ENCODE assay signal across 8 cellular contexts in genomic region chr16:67447508-67448076, GRCh38. TPM values are rescaled to one million over a fixed set of nuclear protein-coding genes. Genes with fewer than 3 reads are reported as not detected.
DNase-seq lines count a peak whose midpoint lies in the region; ATAC-seq and TF ChIP-seq lines count a peak whose summit lies in the region.

No MANE protein-coding gene starts in this region.

- peak; percentile 86 for TF ChIP-seq CTCF in GM12872 (IDR thresholded peaks at IDR 0.05; ENCODE audit: insufficient read depth, low read depth, low read length)
- peak; percentile 88 for TF ChIP-seq CTCF in MM.1S (IDR thresholded peaks at IDR 0.05; ENCODE audit: low read length)
- peak; percentile 65 for TF ChIP-seq CTCF in epithelial cell of proximal tubule (conservative IDR thresholded peaks at IDR 0.05; ENCODE audit: low read depth, low read length)
- TF ChIP-seq CTCF in psoas muscle (IDR thresholded peaks at IDR 0.05) = peak; percentile 32

- no peak overlapping the region for H3K27ac Mint-ChIP-seq in activated CD4-positive, alpha-beta memory T cell treated with anti-CD3 and anti-CD28 coated beads for 36 hours

- no peak overlapping the region for H3K4me3 Mint-ChIP-seq in activated CD4-positive, alpha-beta memory T cell treated with anti-CD3 and anti-CD28 coated beads for 36 hours

- ATAC-seq in psoas muscle (no peak), GM18868 (IDR thresholded peaks at IDR 0.05; ENCODE audit: unreplicated experiment) (no peak), HG02642 (IDR thresholded peaks at IDR 0.05; ENCODE audit: poor library complexity, unreplicated experiment) (no peak), GM19397 (IDR thresholded peaks at IDR 0.05; ENCODE audit: unreplicated experiment) (no peak)

- POLR2A ChIA-PET in activated CD4-positive, alpha-beta memory T cell treated with anti-CD3 and anti-CD28 coated beads for 36 hours (lab: Charles Lee) = no interaction called here

- H3K9me3 ChIP-seq in MM.1S (replicated peaks; ENCODE audit: insufficient read depth, low read length) (no peaks in the 10 kb centered on the region), psoas muscle (no peaks in the 10 kb centered on the region)

- H4K20me1 ChIP-seq in MM.1S (ENCODE audit: insufficient read depth, low read length) = 0 out of 2 replicates have a peak, but pooled peaks cover 2% of the 10 kb centered on the region

- no peak overlapping the region for H2AFZ ChIP-seq in MM.1S (ENCODE audit: low read length)

- H3K36me3 ChIP-seq in MM.1S (replicated peaks; ENCODE audit: insufficient read depth, low read length) (no peaks in the 10 kb centered on the region), psoas muscle (ENCODE audit: insufficient read depth in 1 of 2, low read depth in 1 of 2) (peaks cover 0 to 1% of the 10 kb centered on the region in 2 donors)

- CTCF ChIA-PET in activated CD4-positive, alpha-beta memory T cell treated with anti-CD3 and anti-CD28 coated beads for 36 hours (lab: Charles Lee) = interaction anchor here (0.5 to 6.2 kb wide), 24 partner anchors 8 to 493 kb away, joined by 3 to 51 read pairs (median 3); partner anchors contain the start of genes ATP6V0D1, CES3 and HSD11B2

- H3K27me3 ChIP-seq in MM.1S (replicated peaks; ENCODE audit: insufficient read depth, low read length) (no peaks in the 10 kb centered on the region), psoas muscle (ENCODE audit: insufficient read depth in 3 of 3, low read length in 2 of 3) (no peaks in the 10 kb centered on the region)

- no peaks in the 10 kb centered on the region for H3K9me2 ChIP-seq in MM.1S (replicated peaks; ENCODE audit: insufficient read depth, low read length)

- H3K9ac ChIP-seq in MM.1S (ENCODE audit: low read length) = no peak overlapping the region

- H3K27me3 Mint-ChIP-seq in activated CD4-positive, alpha-beta memory T cell treated with anti-CD3 and anti-CD28 coated beads for 36 hours = no peaks in the 10 kb centered on the region

- no peaks in the 10 kb centered on the region for H3F3A ChIP-seq in MM.1S (ENCODE audit: insufficient read depth, low read length)

- intact Hi-C loops in activated CD4-positive, alpha-beta memory T cell treated with anti-CD3 and anti-CD28 coated beads for 36 hours (cut with micrococcal nuclease) = no loop called here
- intact Hi-C loops in psoas muscle (cut with DNase I) = no loop called here

- H3K4me1 ChIP-seq in MM.1S (ENCODE audit: low read length) (no peaks in the 10 kb centered on the region), psoas muscle (peaks cover 99% of the 10 kb centered on the region)

- H3K79me2 ChIP-seq in MM.1S (ENCODE audit: low read length) = peaks cover 23% of the 10 kb centered on the region

- H3K4me3 ChIP-seq in MM.1S (ENCODE audit: low read length) = no peak overlapping the region
- no peak overlapping the region for H3K4me3 ChIP-seq in epithelial cell of proximal tubule (ENCODE audit: low read depth, low read length)
- no peak overlapping the region for H3K4me3 ChIP-seq in psoas muscle

- no peaks in the 10 kb centered on the region for H3K4me1 Mint-ChIP-seq in activated CD4-positive, alpha-beta memory T cell treated with anti-CD3 and anti-CD28 coated beads for 36 hours (ENCODE audit: low read depth)

- 29 to 41% (median 34%) methylated on average over 6 of the region's 6 CpGs for WGBS in psoas muscle, 3 donors

- no peak overlapping the region for H3K4me2 ChIP-seq in MM.1S (ENCODE audit: low read depth, low read length)

- DNase-seq in MM.1S = peak; percentile 75
- peak; percentile 87 for DNase-seq in activated CD4-positive, alpha-beta memory T cell treated with anti-CD3 and anti-CD28 coated beads for 36 hours
- no peak for DNase-seq in epithelial cell of proximal tubule (ENCODE audit: low read depth)
- peak in 1 of 2 donors; percentile 45 for DNase-seq in psoas muscle

- H3K9me3 Mint-ChIP-seq in activated CD4-positive, alpha-beta memory T cell treated with anti-CD3 and anti-CD28 coated beads for 36 hours = no peaks in the 10 kb centered on the region

- H3K27ac ChIP-seq in MM.1S (ENCODE audit: low read length) (no peak overlapping the region), psoas muscle (peak overlapping the region; percentile 30)

- H3K36me3 Mint-ChIP-seq in activated CD4-positive, alpha-beta memory T cell treated with anti-CD3 and anti-CD28 coated beads for 36 hours = peaks cover 2% of the 10 kb centered on the region

RNA-seq across cellular contexts. Expression of gene HSD11B2, which starts 16.7 kb away (rescaled TPM):
- 1 to 10 TPM in 1 of 2 experiments, under 1 TPM in 1; 0.71 to 1.3 TPM for total RNA-seq in activated CD4-positive, alpha-beta memory T cell treated with anti-CD3 and anti-CD28 coated beads for 36 hours
- total RNA-seq in epithelial cell of proximal tubule (1.2 and 2.2 TPM in 2 replicates), psoas muscle (under 1 TPM; 0.16 to 0.71 (median 0.39) TPM)
- polyA plus RNA-seq in psoas muscle = under 1 TPM; 0.11 to 0.35 (median 0.17) TPM

RNA-seq across cellular contexts. Expression of gene ZDHHC1, which starts 31.3 kb away (rescaled TPM):
- total RNA-seq in activated CD4-positive, alpha-beta memory T cell treated with anti-CD3 and anti-CD28 coated beads for 36 hours = under 1 TPM; 0.57 to 0.68 TPM
- total RNA-seq in epithelial cell of proximal tubule (1.8 and 7.3 TPM in 2 replicates), psoas muscle (10 to 100 TPM in 1 of 4 donors, 1 to 10 TPM in 3; 5.8 to 11.0 (median 6.9) TPM)
- polyA plus RNA-seq in psoas muscle = 1 to 10 TPM; 1.7 to 5.0 (median 2.9) TPM

RNA-seq across cellular contexts. Expression of gene ATP6V0D1, which starts 33.4 kb away (rescaled TPM):
- total RNA-seq in activated CD4-positive, alpha-beta memory T cell treated with anti-CD3 and anti-CD28 coated beads for 36 hours = 10 to 100 TPM; 25.0 to 26.3 TPM
- 97.9 and 120 TPM in 2 replicates for total RNA-seq in epithelial cell of proximal tubule
- 100 to 1,000 TPM in 1 of 4 donors, 10 to 100 TPM in 3; 81.2 to 104 (median 87.3) TPM for total RNA-seq in psoas muscle
- polyA plus RNA-seq in psoas muscle = 10 to 100 TPM; 60.2 to 92.4 (median 62.8) TPM

RNA-seq across cellular contexts. Expression of gene AGRP, which starts 35.8 kb away (rescaled TPM):
- not detected for total RNA-seq in activated CD4-positive, alpha-beta memory T cell treated with anti-CD3 and anti-CD28 coated beads for 36 hours
- total RNA-seq in epithelial cell of proximal tubule (not detected in 2 replicates), psoas muscle (not detected)
- polyA plus RNA-seq in psoas muscle = not detected

RNA-seq across cellular contexts. Expression of gene TPPP3, which starts 54.3 kb away (rescaled TPM):
- not detected for total RNA-seq in activated CD4-positive, alpha-beta memory T cell treated with anti-CD3 and anti-CD28 coated beads for 36 hours
- total RNA-seq in epithelial cell of proximal tubule (0.36 TPM in 1 of 2 replicates, not detected in the other), psoas muscle (10 to 100 TPM; 14.8 to 36.4 (median 25.7) TPM)
- polyA plus RNA-seq in psoas muscle = 10 to 100 TPM in 2 of 3 donors, 1 to 10 TPM in 1; 5.3 to 21.4 (median 17.0) TPM

Comparison
In these comparisons a context has a peak if more than half of its experiments do, and no peak if none do; other contexts are left out.
1. CTCF ChIP-seq: peak in every context shown above with its lines; median percentile 88 in MM.1S; 86 in GM12872; 65 in epithelial cell of proximal tubule; 32 in psoas muscle.